In the genomic region with DNA sequence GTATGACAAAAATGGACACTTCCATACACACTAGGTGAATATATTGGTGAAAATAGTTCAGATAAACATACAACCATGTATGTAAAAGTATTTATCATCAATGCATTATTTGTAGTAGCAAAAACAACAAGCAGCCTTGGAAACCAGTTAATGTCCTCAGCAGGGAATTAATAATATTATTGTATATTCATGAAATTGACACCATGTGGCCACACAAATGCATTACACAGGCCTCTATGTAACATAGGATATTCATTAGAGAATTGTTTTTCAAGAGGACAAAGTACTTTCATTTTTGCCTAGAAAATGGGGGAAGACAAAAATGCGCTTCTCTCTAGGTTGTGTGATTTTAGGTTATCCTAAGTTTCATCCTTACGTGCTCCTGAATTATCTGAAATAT, we compare ENCODE assay signal across 21 cellular contexts. TPM values are rescaled to one million over a fixed set of nuclear protein-coding genes. Genes with fewer than 3 reads are reported as not detected.
DNase-seq lines count a peak whose midpoint lies in the region; ATAC-seq and TF ChIP-seq lines count a peak whose summit lies in the region.
"Had no signal": no experiment of that assay in that cellular context is flagged by ENCODE, and none has a peak within 500 bp of the region (broad histone marks: within the 10 kb centered on the region; RNA-seq: fewer than 3 reads in every experiment).

No MANE protein-coding gene starts in this region.

- H3K4me1 Mint-ChIP-seq in endodermal cell (peaks cover 11% of the 10 kb centered on the region), type B pancreatic cell (ENCODE audit: unreplicated experiment) (peaks cover 59% of the 10 kb centered on the region)

- H3K9me2 ChIP-seq in SK-N-SH (no peaks in the 10 kb centered on the region), OCI-LY7 (ENCODE audit: insufficient read depth, low read length) (no peaks in the 10 kb centered on the region)

- H3K4me3 ChIP-seq in SK-N-SH (ENCODE audit: low read depth in 2 of 2, low read length in 1 of 2) (no peak overlapping the region), OCI-LY7 (ENCODE audit: low read depth, low read length, poor library complexity, severe bottlenecking) (no peak overlapping the region), endodermal cell (ENCODE audit: low read length) (no peak overlapping the region)
- H3K4me3 ChIP-seq: testis had no signal

- DNase-seq in SK-N-SH (no peak), OCI-LY7 (ENCODE audit: low spot score) (no peak), endodermal cell (no peak), type B pancreatic cell (ENCODE audit: extremely low spot score, unreplicated experiment) (no peak), erythroblast (lab: John Stamatoyannopoulos, UW) (no peak)
- DNase-seq: activated CD4-positive, CD25-positive, alpha-beta regulatory T cell treated with anti-CD3 and anti-CD28 coated beads, Interleukin-2, amount 50 U/mL, for 72 hours; activated CD8-positive, alpha-beta memory T cell treated with anti-CD3 and anti-CD28 coated beads for 24 hours; activated naive CD4-positive, alpha-beta T cell; activated T-cell treated with anti-CD3 and anti-CD28 coated beads, Interleukin-2, amount 50 U/mL, for 24 hours; amniotic stem cell; effector CD4-positive, alpha-beta T cell; hypothalamus; NCI-H1417 treated with DMSO at 0.1 percent for 48 hours; NCI-H2171; NCI-H524; stimulated activated CD4-positive, alpha-beta T cell treated with anti-CD3 and anti-CD28 coated beads, Interleukin-2, amount 100 ng/mL, for 24 hours; stimulated activated naive B cell treated with anti-CD40 and anti-IgM and Interleukin-4, amounts not matched to agents 10 μg/mL and 1 μg/mL and 100 μg/mL, for 72 hours; testis had no signal

- ATAC-seq in SK-N-SH treated with all-trans-retinoic acid at 6 μM for 48 hours (no peak), GM21360 (IDR thresholded peaks at IDR 0.05; ENCODE audit: unreplicated experiment) (no peak), HG03139 (IDR thresholded peaks at IDR 0.05; ENCODE audit: unreplicated experiment) (no peak)
- ATAC-seq: stimulated activated naive B cell treated with anti-CD40 and anti-IgM and Interleukin-4, amounts not matched to agents 10 μg/mL and 1 μg/mL and 100 μg/mL, for 72 hours had no signal

- WGBS in SK-N-SH (ENCODE audit: low lambda C conversion rate), result 96% methylated on average over 2 of the region's 2 CpGs
- WGBS in endodermal cell (ENCODE audit: insufficient coverage in 1 of 2, insufficient read length in 1 of 2), 2 experiments, result 86 to 100% methylated on average over 1 to 2 of the region's 2 CpGs

- no peaks in the 10 kb centered on the region for H4K20me1 ChIP-seq in SK-N-SH (ENCODE audit: insufficient read depth)
- H4K20me1 ChIP-seq in OCI-LY7 (ENCODE audit: insufficient read depth, low read length), result no peaks in the 10 kb centered on the region; the same call in 1 of the 2 replicates

- CTCF ChIA-PET in SK-N-SH (lab: Yijun Ruan, JAX), result interaction anchor here (0.6 to 1.6 kb wide), 2 partner anchors 10 to 13 kb away, joined by 4 read pairs; no protein-coding TSS in a partner anchor
- CTCF ChIA-PET in OCI-LY7 (lab: Charles Lee; ENCODE audit: unreplicated experiment), result no interaction called here

- H3K27ac Mint-ChIP-seq in endodermal cell, result no peak overlapping the region
- peak overlapping the region; percentile 44 for H3K27ac Mint-ChIP-seq in type B pancreatic cell
- H3K27ac Mint-ChIP-seq: stimulated activated naive B cell treated with anti-CD40 and anti-IgM and Interleukin-4, amounts not matched to agents 10 μg/mL and 1 μg/mL and 100 μg/mL, for 72 hours had no signal

- intact Hi-C loops in OCI-LY7 (cut with micrococcal nuclease; ENCODE audit: unreplicated experiment), result no loop called here

- H3K9ac ChIP-seq in SK-N-SH, result no peak overlapping the region
- H3K9ac ChIP-seq in endodermal cell (ENCODE audit: extremely low read depth, low read length, poor library complexity, severe bottlenecking), result no peak overlapping the region

- no peak for TF ChIP-seq EP300 in SK-N-SH (IDR thresholded peaks at IDR 0.05; ENCODE audit: borderline replicate concordance in 1 of 2, low read depth in 1 of 2, low read length in 1 of 2)

- H3K4me3 Mint-ChIP-seq in endodermal cell (no peak overlapping the region), type B pancreatic cell (no peak overlapping the region)
- H3K4me3 Mint-ChIP-seq: activated T-cell treated with anti-CD3 and anti-CD28 coated beads, Interleukin-2, amount 50 U/mL, for 24 hours; stimulated activated naive B cell treated with anti-CD40 and anti-IgM and Interleukin-4, amounts not matched to agents 10 μg/mL and 1 μg/mL and 100 μg/mL, for 72 hours had no signal

- H3K27me3 ChIP-seq in SK-N-SH (ENCODE audit: insufficient read depth), result no peaks in the 10 kb centered on the region
- H3K27me3 ChIP-seq in endodermal cell (ENCODE audit: control insufficient read depth, insufficient read depth, low read length, poor library complexity, severe bottlenecking), result peaks cover 11% of the 10 kb centered on the region
- H3K27me3 ChIP-seq: testis had no signal

- TF ChIP-seq RAD21 in SK-N-SH (IDR thresholded peaks at IDR 0.05; ENCODE audit: low read length), result no peak

- peaks cover 4% of the 10 kb centered on the region for H3F3A ChIP-seq in SK-N-SH (replicated peaks; ENCODE audit: insufficient read depth)

- TF ChIP-seq POLR2A in erythroblast (IDR thresholded peaks at IDR 0.05; ENCODE audit: low read length), result no peak

- H3K27ac ChIP-seq in SK-N-SH (ENCODE audit: low read depth in 2 of 2, low read length in 1 of 2) (no peak overlapping the region), OCI-LY7 (ENCODE audit: low read depth, low read length, poor library complexity, severe bottlenecking) (no peak overlapping the region), endodermal cell (ENCODE audit: low read depth, low read length) (no peak overlapping the region)
- H3K27ac ChIP-seq: testis had no signal

- TF ChIP-seq CTCF in SK-N-SH (IDR thresholded peaks at IDR 0.05) (peak; percentile 17; the same call in 1 of the 2 replicates), OCI-LY7 (conservative IDR thresholded peaks at IDR 0.05; ENCODE audit: low read length) (peak; percentile 57), endodermal cell (conservative IDR thresholded peaks at IDR 0.05) (peak; percentile 25), type B pancreatic cell (conservative IDR thresholded peaks at IDR 0.05) (peak; percentile 54)

- H3K9me3 Mint-ChIP-seq in endodermal cell, result no peaks in the 10 kb centered on the region
- no peaks in the 10 kb centered on the region for H3K9me3 Mint-ChIP-seq in type B pancreatic cell
- H3K9me3 Mint-ChIP-seq: activated T-cell treated with anti-CD3 and anti-CD28 coated beads, Interleukin-2, amount 50 U/mL, for 24 hours; stimulated activated naive B cell treated with anti-CD40 and anti-IgM and Interleukin-4, amounts not matched to agents 10 μg/mL and 1 μg/mL and 100 μg/mL, for 72 hours had no signal

- POLR2A ChIA-PET in SK-N-SH (lab: Yijun Ruan, JAX), result no interaction called here
- POLR2A ChIA-PET in OCI-LY7 (lab: Charles Lee), result no interaction called here

- H3K9me3 ChIP-seq in SK-N-SH (no peaks in the 10 kb centered on the region), OCI-LY7 (ENCODE audit: low read length) (no peaks in the 10 kb centered on the region), endodermal cell (ENCODE audit: control insufficient read depth, low read length) (no peaks in the 10 kb centered on the region)
- H3K9me3 ChIP-seq: testis had no signal

- BruUV-seq in OCI-LY7 (replicated peaks; lab: Mats Ljungman, UMichigan), result TSS peak; percentile 51

- H3K79me2 ChIP-seq in SK-N-SH (ENCODE audit: insufficient read depth), result 0 out of 2 replicates have a peak, but pooled peaks cover 6% of the 10 kb centered on the region
- H3K79me2 ChIP-seq in OCI-LY7 (ENCODE audit: insufficient read depth, low read depth, low read length), result no peaks in the 10 kb centered on the region

- H3K27me3 Mint-ChIP-seq in endodermal cell (ENCODE audit: insufficient read depth), result peaks cover 3% of the 10 kb centered on the region
- H3K27me3 Mint-ChIP-seq in type B pancreatic cell, result peaks cover 24% of the 10 kb centered on the region
- H3K27me3 Mint-ChIP-seq: stimulated activated naive B cell treated with anti-CD40 and anti-IgM and Interleukin-4, amounts not matched to agents 10 μg/mL and 1 μg/mL and 100 μg/mL, for 72 hours had no signal

- H3K36me3 ChIP-seq in SK-N-SH (replicated peaks in 1 of 2; ENCODE audit: control insufficient read depth in 1 of 2, insufficient read depth in 2 of 2, low read length in 1 of 2) (peaks cover 4 to 28% of the 10 kb centered on the region in 2 experiments), OCI-LY7 (ENCODE audit: insufficient read depth, low read length) (peaks cover 63% of the 10 kb centered on the region), endodermal cell (ENCODE audit: control insufficient read depth, insufficient read depth, low read length) (peaks cover 57% of the 10 kb centered on the region)

- no peak overlapping the region for H3K4me2 ChIP-seq in SK-N-SH
- H3K4me2 ChIP-seq in OCI-LY7 (ENCODE audit: low read length), result no peak overlapping the region

- peaks cover 46% of the 10 kb centered on the region for H3K36me3 Mint-ChIP-seq in endodermal cell (ENCODE audit: low read depth)
- peaks cover 17% of the 10 kb centered on the region for H3K36me3 Mint-ChIP-seq in type B pancreatic cell

- no peak overlapping the region for H2AFZ ChIP-seq in SK-N-SH (ENCODE audit: low read depth)
- no peak overlapping the region for H2AFZ ChIP-seq in OCI-LY7 (ENCODE audit: low read length)

- peaks cover 9 to 24% of the 10 kb centered on the region in 2 experiments; a peak in 3 of 4 replicates for H3K4me1 ChIP-seq in SK-N-SH (ENCODE audit: control insufficient read depth in 1 of 2, insufficient read depth in 2 of 2, low read depth in 1 of 2, low read length in 1 of 2)
- peaks cover 41% of the 10 kb centered on the region for H3K4me1 ChIP-seq in OCI-LY7 (ENCODE audit: insufficient read depth, low read length, poor library complexity, severe bottlenecking)
- peaks cover 9% of the 10 kb centered on the region for H3K4me1 ChIP-seq in endodermal cell (ENCODE audit: control insufficient read depth, insufficient read depth, low read length)

RNA-seq across cellular contexts. Expression of a gene that starts 24.3 kb away (rescaled TPM):
- 10.9 and 12.2 TPM in 2 replicates for polyA plus RNA-seq in SK-N-SH (2012; rRNA removed)
- 9.4 and 10.3 TPM in 2 replicates for polyA plus RNA-seq in SK-N-SH (2012; cell fraction: cytosol; rRNA removed)
- polyA plus RNA-seq in SK-N-SH (2012; cell fraction: nucleus; rRNA removed), result 5.4 and 5.8 TPM in 2 replicates
- total RNA-seq in OCI-LY7 (2014; rRNA removed; shearing (Covaris generic)), result 51.2 and 75.5 TPM in 2 replicates
- total RNA-seq in OCI-LY7 (2022), result 65.1 and 70.3 TPM in 2 replicates
- 100 to 1,000 TPM in 1 of 2 donors, 10 to 100 TPM in 1; 81.7 to 108 TPM for total RNA-seq in endodermal cell
- polyA plus RNA-seq in endodermal cell (2013, experiment 1 of 2), result 30.1 TPM
- 27.0 TPM for polyA plus RNA-seq in endodermal cell (2013, experiment 2 of 2)
- total RNA-seq in type B pancreatic cell (ENCODE audit: low replicate concordance), result 48.6 and 49.6 TPM in 2 replicates

RNA-seq across cellular contexts. Expression of a gene that starts 24.6 kb away (rescaled TPM):
- polyA plus RNA-seq in SK-N-SH (2012; rRNA removed), result 3.8 and 4.4 TPM in 2 replicates
- 3.1 and 3.4 TPM in 2 replicates for polyA plus RNA-seq in SK-N-SH (2012; cell fraction: cytosol; rRNA removed)
- 6.6 and 9.1 TPM in 2 replicates for polyA plus RNA-seq in SK-N-SH (2012; cell fraction: nucleus; rRNA removed)
- total RNA-seq in OCI-LY7 (2014; rRNA removed; shearing (Covaris generic)), result 34.3 and 40.2 TPM in 2 replicates
- total RNA-seq in OCI-LY7 (2022) (62.2 and 74.3 TPM in 2 replicates), endodermal cell (10 to 100 TPM; 28.0 to 51.2 TPM), type B pancreatic cell (ENCODE audit: low replicate concordance) (8.7 and 25.0 TPM in 2 replicates)
- 21.6 TPM for polyA plus RNA-seq in endodermal cell (2013, experiment 1 of 2)
- polyA plus RNA-seq in endodermal cell (2013, experiment 2 of 2), result 22.1 TPM
